In the genomic region with DNA sequence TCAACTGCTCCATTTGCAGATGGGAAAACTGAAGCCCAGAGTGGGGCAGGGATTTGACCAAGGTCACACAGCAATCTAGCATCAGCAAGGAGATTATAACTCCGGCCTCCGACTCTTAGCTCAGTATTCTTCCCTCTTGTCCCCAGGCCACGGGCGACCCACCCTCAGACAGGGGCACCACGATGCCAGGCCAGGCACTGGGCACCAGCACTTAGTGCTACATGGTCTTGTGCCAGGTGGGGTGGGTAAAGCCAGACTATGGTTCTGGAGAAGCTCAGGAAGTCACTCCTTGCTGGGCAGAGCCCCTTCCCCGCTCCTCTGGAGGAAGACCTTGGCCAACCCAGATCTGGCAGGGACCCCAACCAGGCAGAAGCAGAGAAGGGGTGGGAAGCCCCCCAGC, we compare ENCODE assay signal across 21 cellular contexts.
"Had no signal": no experiment of that assay in that cellular context is flagged by ENCODE, and none has a peak within 500 bp of the region (broad histone marks: within the 10 kb centered on the region; RNA-seq: fewer than 3 reads in every experiment).

No MANE protein-coding gene starts in this region.

- H3K9ac ChIP-seq: SK-N-SH had no signal

- H3K4me1 ChIP-seq: SJSA1 had no signal

- H3K9me2 ChIP-seq: SK-N-SH had no signal

- H3K27ac ChIP-seq: SJSA1 had no signal

- H3K4me2 ChIP-seq: SK-N-SH had no signal

- H3K4me3 ChIP-seq: SJSA1 had no signal

- H3K27me3 ChIP-seq: SJSA1 had no signal

- DNase-seq: Karpas-422, KBM-7, MM.1S, NCI-H1092 treated with DMSO at 0.1 percent for 48 hours, NCI-H1436, NCI-H187, NCI-H2029, NCI-H2081 treated with DMSO at 0.1 percent for 48 hours, NCI-H2171, NCI-H226, NCI-H446, NCI-H510A, NCI-H524 treated with DMSO at 0.1 percent for 48 hours, NCI-H69, NCI-H774, Right ventricle myocardium superior, RPMI8226, SIG-M5, SK-N-SH, SW 1271 had no signal

- H3K9me3 ChIP-seq: SJSA1, SK-N-SH had no signal
